29 cellular contexts compared by ENCODE assay signal in genomic region chr10:89668391-89669180, GRCh38. TPM values are rescaled to one million over a fixed set of nuclear protein-coding genes. Genes with fewer than 3 reads are reported as not detected.
DNase-seq lines count a peak whose midpoint lies in the region; ATAC-seq, FAIRE-seq and TF ChIP-seq lines count a peak whose summit lies in the region.
"Had no signal": no experiment of that assay in that cellular context is flagged by ENCODE, and none has a peak within 500 bp of the region (broad histone marks: within the 10 kb centered on the region; RNA-seq: fewer than 3 reads in every experiment).

No MANE protein-coding gene starts in this region.

- ATAC-seq in left colon = peak; percentile 93
- ATAC-seq: activated CD8-positive, alpha-beta memory T cell treated with anti-CD3 and anti-CD28 coated beads, Interleukin-2, amount 10 ng/mL, durations not matched to agents 7 days and 5 days; activated T-cell treated with anti-CD3 and anti-CD28 coated beads, Interleukin-2, amount 50 U/mL, for 4 hours; SK-N-SH treated with all-trans-retinoic acid at 6 μM for 48 hours; stimulated activated naive B cell treated with anti-CD40 and anti-IgM and Interleukin-4, amounts not matched to agents 10 μg/mL and 1 μg/mL and 100 μg/mL, for 72 hours; T-helper 17 cell had no signal

- H3K27ac ChIP-seq in small intestine (ENCODE audit: low read depth in 1 of 2, low read length in 1 of 2) (peak overlapping the region in 1 of 2 donors; percentile 56), vagina (no peak overlapping the region)
- H3K27ac ChIP-seq: 22Rv1, left ventricle myocardium inferior, skin epidermis, upper lobe of left lung had no signal

- no peaks in the 10 kb centered on the region for H3K36me3 ChIP-seq in bronchial epithelial cell (ENCODE audit: control insufficient read depth, insufficient read depth, low read length)
- no peaks in the 10 kb centered on the region for H3K36me3 ChIP-seq in small intestine (ENCODE audit: control insufficient read depth in 2 of 2, insufficient read depth in 2 of 2, low read length in 2 of 2)
- no peaks in the 10 kb centered on the region for H3K36me3 ChIP-seq in vagina
- H3K36me3 ChIP-seq: left ventricle myocardium inferior, upper lobe of left lung had no signal

- H3K4me3 ChIP-seq in bronchial epithelial cell (ENCODE audit: low read depth, low read length) (no peak overlapping the region), small intestine (ENCODE audit: low read depth in 1 of 2, low read length in 2 of 2) (no peak overlapping the region), vagina (no peak overlapping the region)
- H3K4me3 ChIP-seq: left ventricle myocardium inferior, skin epidermis, upper lobe of left lung had no signal

- FAIRE-seq in bronchial epithelial cell (lab: Jason Lieb, UNC) (peak; percentile 40), small intestine (lab: Jason Lieb, UNC) (no peak)
- FAIRE-seq: G401.6, TTC549 had no signal

- H3K27me3 ChIP-seq in bronchial epithelial cell (ENCODE audit: control insufficient read depth, insufficient read depth, low read length) (no peaks in the 10 kb centered on the region), small intestine (ENCODE audit: control insufficient read depth in 2 of 2, insufficient read depth in 2 of 2, low read length in 2 of 2) (no peaks in the 10 kb centered on the region), vagina (no peaks in the 10 kb centered on the region)
- H3K27me3 ChIP-seq: upper lobe of left lung had no signal

- DNase-seq in DMS 273 (lab: John Stamatoyannopoulos, UW; ENCODE audit: unreplicated experiment) = peak; percentile 8
- DNase-seq in DMS 273 treated with DMSO at 0.1 percent for 48 hours (lab: John Stamatoyannopoulos, UW) = no peak
- peak; percentile 11 for DNase-seq in bronchial epithelial cell (ENCODE audit: low read depth)
- DNase-seq in left colon = peak in 1 of 2 donors; percentile 26
- DNase-seq in small intestine = peak; percentile 84
- DNase-seq in activated CD4-positive, alpha-beta T cell treated with anti-CD3 and anti-CD28 coated beads for 1 hour = no peak
- no peak for DNase-seq in vagina (ENCODE audit: extremely low spot score in 2 of 2)
- no peak for DNase-seq in GM19240 (ENCODE audit: insufficient read length, low spot score)
- DNase-seq: activated CD4-positive, CD25-positive, alpha-beta regulatory T cell; activated CD8-positive, alpha-beta memory T cell treated with anti-CD3 and anti-CD28 coated beads, Interleukin-2, amount 10 ng/mL, durations not matched to agents 7 days and 5 days; activated T-cell treated with anti-CD3 and anti-CD28 coated beads, Interleukin-2, amount 50 U/mL, for 4 hours; C1 segment of cervical spinal cord; COR-L47; immature natural killer cell; left ventricle myocardium inferior; NCI-H1092; NCI-H187; NCI-H2171 treated with DMSO at 0.1 percent for 48 hours; NCI-H524 treated with DMSO at 0.1 percent for 48 hours; OCI-M1; stimulated activated naive B cell treated with anti-CD40 and anti-IgM and Interleukin-4, amounts not matched to agents 10 μg/mL and 1 μg/mL and 100 μg/mL, for 72 hours; substantia nigra; T-helper 17 cell; upper lobe of left lung had no signal

- no peak for TF ChIP-seq CTCF in bronchial epithelial cell (IDR thresholded peaks at IDR 0.05; ENCODE audit: insufficient read depth, low read length, severe bottlenecking)
- no peak for TF ChIP-seq CTCF in vagina (IDR thresholded peaks at IDR 0.05)

- intact Hi-C loops in left colon (cut with DNase I, micrococcal nuclease) = no loop called here
- intact Hi-C loops in vagina (cut with DNase I) = no loop called here

- no peak for TF ChIP-seq POLR2A in vagina (IDR thresholded peaks at IDR 0.05)

- no peaks in the 10 kb centered on the region for H3K4me1 ChIP-seq in small intestine (ENCODE audit: control insufficient read depth in 2 of 2, insufficient read depth in 1 of 2, low read depth in 1 of 2, low read length in 1 of 2)
- H3K4me1 ChIP-seq in vagina = no peaks in the 10 kb centered on the region
- H3K4me1 ChIP-seq: left ventricle myocardium inferior, upper lobe of left lung had no signal

- no peaks in the 10 kb centered on the region for H3K9me3 ChIP-seq in small intestine (ENCODE audit: control insufficient read depth, low read depth)
- no peaks in the 10 kb centered on the region for H3K9me3 ChIP-seq in vagina
- H3K9me3 ChIP-seq: left ventricle myocardium inferior, upper lobe of left lung had no signal

- 47 to 74% (median 55%) methylated on average over 4 of the region's 4 CpGs for WGBS in small intestine, 3 donors

RNA-seq across cellular contexts. Expression of gene PANK1, which starts 23.5 kb away (rescaled TPM):
- 6.0 and 8.4 TPM in 2 replicates for total RNA-seq in bronchial epithelial cell
- 10 to 100 TPM; 28.7 to 33.5 TPM for total RNA-seq in left colon
- polyA plus RNA-seq in small intestine = 10 to 100 TPM; 13.1 to 26.8 (median 15.9) TPM
- 10.3 TPM for total RNA-seq in vagina

RNA-seq across cellular contexts. Expression of gene KIF20B, which starts 32.8 kb away (rescaled TPM):
- total RNA-seq in bronchial epithelial cell = 1.7 and 2.1 TPM in 2 replicates
- total RNA-seq in left colon = 1 to 10 TPM; 5.6 to 8.9 TPM
- 1 to 10 TPM; 1.6 to 6.1 (median 1.6) TPM for polyA plus RNA-seq in small intestine
- total RNA-seq in vagina = 2.5 TPM

Comparison
In these comparisons a context has a peak if more than half of its experiments do, and no peak if none do; other contexts are left out.
1. DNase-seq: peak in DMS 273 (single experiment), bronchial epithelial cell (single experiment) and small intestine (single experiment); none in DMS 273 treated with DMSO at 0.1 percent for 48 hours (single experiment), activated CD4-positive, alpha-beta T cell treated with anti-CD3 and anti-CD28 coated beads for 1 hour (single experiment), vagina (0 of 2) and GM19240 (single experiment).